10 cellular contexts compared by ENCODE assay signal in the genomic region with DNA sequence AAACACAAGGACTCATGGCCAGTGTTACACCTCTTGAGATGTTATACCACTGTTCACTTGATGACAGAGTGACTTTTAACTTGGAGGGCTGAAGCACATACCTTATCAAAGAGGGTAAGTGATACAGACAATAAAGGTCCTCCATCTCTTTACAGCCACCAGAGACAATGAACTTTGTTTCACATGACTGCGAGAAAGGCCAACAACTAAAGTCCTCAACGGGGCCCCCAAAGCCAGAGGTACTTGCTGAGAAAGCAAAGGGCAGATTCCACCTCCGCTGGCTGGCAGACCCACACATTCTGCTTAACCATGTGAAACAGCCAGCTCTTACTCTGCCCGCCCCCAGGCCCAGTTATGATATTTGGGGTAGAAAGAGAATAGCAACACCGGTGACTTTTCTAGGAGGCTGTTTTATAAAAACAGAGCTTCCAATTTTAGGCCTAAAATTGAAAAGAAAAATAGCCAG. TPM values are rescaled to one million over a fixed set of nuclear protein-coding genes. Genes with fewer than 3 reads are reported as not detected.
A peak's percentile ranks its signal among the peaks of the same experiment; 100 is the strongest.
DNase-seq lines count a peak whose midpoint lies in the region; ATAC-seq and TF ChIP-seq lines count a peak whose summit lies in the region.
"Had no signal": no experiment of that assay in that cellular context is flagged by ENCODE, and none has a peak within 500 bp of the region (broad histone marks: within the 10 kb centered on the region; RNA-seq: fewer than 3 reads in every experiment).

No MANE protein-coding gene starts in this region.

- H3K4me1 Mint-ChIP-seq in activated naive CD8-positive, alpha-beta T cell (ENCODE audit: low read depth) = peaks cover 43% of the 10 kb centered on the region
- peaks cover 54% of the 10 kb centered on the region for H3K4me1 Mint-ChIP-seq in activated naive CD8-positive, alpha-beta T cell treated with anti-CD3 and anti-CD28 coated beads for 36 hours
- H3K4me1 Mint-ChIP-seq in MCF 10A (ENCODE audit: insufficient read depth, unreplicated experiment) = peaks cover 45% of the 10 kb centered on the region

- POLR2A ChIA-PET in MCF 10A (lab: Yijun Ruan, JAX) = interaction anchor here (0.7 to 3.0 kb wide), 7 partner anchors 10 to 72 kb away, joined by 3 to 22 read pairs (median 6); partner anchors contain the start of gene DCUN1D3

- peaks cover 0 to 69% (median 23%) of the 10 kb centered on the region in 4 donors for H3K4me1 ChIP-seq in right lobe of liver
- H3K4me1 ChIP-seq in uterus = peaks cover 0 to 11% of the 10 kb centered on the region in 2 donors

- no peaks in the 10 kb centered on the region for H3K36me3 ChIP-seq in right lobe of liver
- H3K36me3 ChIP-seq in uterus = no peaks in the 10 kb centered on the region

- no peak overlapping the region for H3K4me3 ChIP-seq in right lobe of liver
- H3K4me3 ChIP-seq in uterus = no peak overlapping the region

- DNase-seq in activated naive CD8-positive, alpha-beta T cell treated with anti-CD3 and anti-CD28 coated beads for 36 hours = no peak
- DNase-seq in MCF 10A (ENCODE audit: unreplicated experiment) (no peak), right lobe of liver (peak; percentile 28 to 85 (median 73)), uterus (no peak), substantia nigra (lab: John Stamatoyannopoulos, UW) (no peak), NCI-H226 (no peak)
- DNase-seq: anterior cingulate cortex, NCI-H69 had no signal

- WGBS in right lobe of liver (ENCODE audit: insufficient coverage, low coverage, low lambda C conversion rate, missing lambda C conversion rate) = 16% methylated on average over 5 of the region's 5 CpGs

- H3K27me3 Mint-ChIP-seq in activated naive CD8-positive, alpha-beta T cell = no peaks in the 10 kb centered on the region
- H3K27me3 Mint-ChIP-seq in activated naive CD8-positive, alpha-beta T cell treated with anti-CD3 and anti-CD28 coated beads for 36 hours = no peaks in the 10 kb centered on the region
- H3K27me3 Mint-ChIP-seq in MCF 10A (ENCODE audit: insufficient read depth, unreplicated experiment) = no peaks in the 10 kb centered on the region

- CTCF ChIA-PET in MCF 10A (lab: Yijun Ruan, JAX) = interaction anchor here (0.6 to 1.1 kb wide), 3 partner anchors 10 to 422 kb away, joined by 3 to 4 read pairs (median 3); no protein-coding TSS in a partner anchor

- H3K9me3 Mint-ChIP-seq in activated naive CD8-positive, alpha-beta T cell (ENCODE audit: low read depth) = no peaks in the 10 kb centered on the region
- H3K9me3 Mint-ChIP-seq in activated naive CD8-positive, alpha-beta T cell treated with anti-CD3 and anti-CD28 coated beads for 36 hours = no peaks in the 10 kb centered on the region
- no peaks in the 10 kb centered on the region for H3K9me3 Mint-ChIP-seq in MCF 10A (ENCODE audit: unreplicated experiment)

- no peaks in the 10 kb centered on the region for H3K27me3 ChIP-seq in right lobe of liver
- no peaks in the 10 kb centered on the region for H3K27me3 ChIP-seq in uterus

- TF ChIP-seq CTCF in MCF 10A (IDR thresholded peaks at IDR 0.05; ENCODE audit: unreplicated experiment) (no peak), right lobe of liver (IDR thresholded peaks at IDR 0.05) (no peak), uterus (IDR thresholded peaks at IDR 0.05) (no peak)

- intact Hi-C loops in MCF 10A (cut with micrococcal nuclease) = no loop called here
- intact Hi-C loops in right lobe of liver (cut with DNase I) = no loop called here
- intact Hi-C loops in uterus (cut with DNase I; ENCODE audit: low total_unique reads) = no loop called here

- BruUV-seq in MCF 10A (replicated peaks; lab: Mats Ljungman, UMichigan) = no TSS peak

- H3K27ac Mint-ChIP-seq in activated naive CD8-positive, alpha-beta T cell = peak overlapping the region; percentile 6
- no peak overlapping the region for H3K27ac Mint-ChIP-seq in activated naive CD8-positive, alpha-beta T cell treated with anti-CD3 and anti-CD28 coated beads for 36 hours
- peak overlapping the region; percentile 75 for H3K27ac Mint-ChIP-seq in MCF 10A (ENCODE audit: low read depth, unreplicated experiment)

- H3K36me3 Mint-ChIP-seq in activated naive CD8-positive, alpha-beta T cell = peaks cover 5% of the 10 kb centered on the region
- peaks cover 6% of the 10 kb centered on the region for H3K36me3 Mint-ChIP-seq in activated naive CD8-positive, alpha-beta T cell treated with anti-CD3 and anti-CD28 coated beads for 36 hours
- H3K36me3 Mint-ChIP-seq in MCF 10A (ENCODE audit: insufficient read depth, unreplicated experiment) = peaks cover 64% of the 10 kb centered on the region

- TF ChIP-seq POLR2A in right lobe of liver (IDR thresholded peaks at IDR 0.05) = no peak
- TF ChIP-seq POLR2A in uterus (IDR thresholded peaks at IDR 0.05) = no peak

- peak; percentile 17 to 61 (median 58) for ATAC-seq in right lobe of liver
- no peak for ATAC-seq in GM21360 (IDR thresholded peaks at IDR 0.05; ENCODE audit: unreplicated experiment)

- no peak overlapping the region for H3K4me3 Mint-ChIP-seq in activated naive CD8-positive, alpha-beta T cell
- H3K4me3 Mint-ChIP-seq in activated naive CD8-positive, alpha-beta T cell treated with anti-CD3 and anti-CD28 coated beads for 36 hours = no peak overlapping the region
- peak overlapping the region; percentile 35 for H3K4me3 Mint-ChIP-seq in MCF 10A (ENCODE audit: unreplicated experiment)

- H3K27ac ChIP-seq in right lobe of liver (peak overlapping the region in 2 of 3 donors; percentile 56), uterus (peak overlapping the region; percentile 77 to 79), substantia nigra (ENCODE audit: low read depth, low read length, poor library complexity, severe bottlenecking) (no peak overlapping the region)

- H3K9me3 ChIP-seq in right lobe of liver (no peaks in the 10 kb centered on the region), uterus (no peaks in the 10 kb centered on the region)

RNA-seq across cellular contexts. Expression of gene DCUN1D3, which starts 21.4 kb away (rescaled TPM):
- 1 to 10 TPM; 7.7 to 8.2 TPM for total RNA-seq in activated naive CD8-positive, alpha-beta T cell treated with anti-CD3 and anti-CD28 coated beads for 36 hours
- total RNA-seq in MCF 10A (2022) (31.0 and 31.7 TPM in 2 replicates), right lobe of liver (10 to 100 TPM; 10.3 to 15.1 (median 13.8) TPM), uterus (10 to 100 TPM; 14.7 to 38.0 (median 21.5) TPM)

RNA-seq across cellular contexts. Expression of gene LYRM1, which starts 21.9 kb away (rescaled TPM):
- total RNA-seq in activated naive CD8-positive, alpha-beta T cell treated with anti-CD3 and anti-CD28 coated beads for 36 hours = 10 to 100 TPM; 22.8 to 25.0 TPM
- total RNA-seq in MCF 10A (2022) (67.3 and 92.8 TPM in 2 replicates), right lobe of liver (100 to 1,000 TPM in 1 of 6 experiments, 10 to 100 TPM in 5; 32.4 to 102 (median 37.9) TPM), uterus (100 to 1,000 TPM in 1 of 4 donors, 10 to 100 TPM in 3; 40.0 to 201 (median 51.0) TPM)

Comparison
In these comparisons a context has a peak if more than half of its experiments do, and no peak if none do; other contexts are left out.
1. DNase-seq: peak in right lobe of liver (3 of 3); none in activated naive CD8-positive, alpha-beta T cell treated with anti-CD3 and anti-CD28 coated beads for 36 hours (single experiment), MCF 10A (single experiment), uterus (0 of 2), substantia nigra (0 of 49) and NCI-H226 (single experiment).